Comparison of ENCODE assay signal across 24 cellular contexts in the genomic region with DNA sequence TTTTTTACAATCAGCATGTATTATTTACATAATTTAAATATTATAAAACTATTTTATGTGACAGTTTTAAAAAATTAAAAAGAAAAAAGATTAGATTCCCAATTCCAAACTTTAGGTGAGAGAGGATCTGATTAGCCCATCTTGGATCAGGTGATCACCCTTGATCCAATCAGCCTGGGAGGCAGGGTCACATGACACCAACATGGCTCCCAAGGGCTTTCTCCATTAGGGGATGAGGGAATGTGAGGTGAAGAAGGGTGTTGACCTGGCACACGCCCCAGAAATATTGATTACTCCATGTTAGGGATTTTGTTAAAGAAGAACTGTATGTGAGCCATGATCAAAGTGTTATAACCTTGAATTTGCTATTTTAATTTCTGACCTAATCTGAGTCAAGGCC.
DNase-seq lines count a peak whose midpoint lies in the region; ATAC-seq, FAIRE-seq and TF ChIP-seq lines count a peak whose summit lies in the region.
"Had no signal": no experiment of that assay in that cellular context is flagged by ENCODE, and none has a peak within 500 bp of the region (broad histone marks: within the 10 kb centered on the region; RNA-seq: fewer than 3 reads in every experiment).

No MANE protein-coding gene starts in this region.

- H3K4me1 ChIP-seq in HCT116 (ENCODE audit: control insufficient read depth in 1 of 2, insufficient read depth in 2 of 2, low read length in 2 of 2) (no peaks in the 10 kb centered on the region), PC-3 (ENCODE audit: insufficient read depth, low read length) (no peaks in the 10 kb centered on the region), K562 (replicated peaks in 1 of 2; ENCODE audit: control insufficient read depth in 2 of 2, insufficient read depth in 2 of 2, low read length in 2 of 2) (peaks cover 0 to 10% of the 10 kb centered on the region in 2 experiments; a peak in 3 of 5 replicates)

- 15% methylated on average over 1 of the region's 1 CpG for WGBS in K562 (ENCODE audit: insufficient coverage, low coverage, missing lambda C conversion rate)

- DNase-seq in HCT116 (ENCODE audit: low read depth, low spot score): no peak
- no peak for DNase-seq in PC-3
- DNase-seq in K562 (ENCODE audit: extremely low read depth in 1 of 4, low spot score in 3 of 4): peak in 3 of 4 experiments; percentile 63 to 70 (median 65)
- DNase-seq in NCI-H2029 (lab: John Stamatoyannopoulos, UW): no peak
- no peak for DNase-seq in stimulated activated CD4-positive, alpha-beta T cell treated with anti-CD3 and anti-CD28 coated beads, Interleukin-2, amount 100 ng/mL, for 24 hours
- DNase-seq in hypothalamus (lab: John Stamatoyannopoulos, UW): no peak
- DNase-seq: Calu3; CD8-positive, alpha-beta memory T cell; DMS79 treated with DMSO at 0.1 percent for 48 hours; GF-D8; HFFc6; MV-4-11; NCI-H1105 treated with DMSO at 0.1 percent for 48 hours; NCI-H146; NCI-H1930; NCI-H226; NCI-H510A treated with DMSO at 0.1 percent for 48 hours; Right ventricle myocardium superior; RPMI8226; SW 1271; T-helper 17 cell; T1000 had no signal

- BruUV-seq in HCT116 (replicated peaks; lab: Mats Ljungman, UMichigan) (no TSS peak), PC-3 (replicated peaks; lab: Mats Ljungman, UMichigan) (no TSS peak), K562 (replicated peaks; lab: Mats Ljungman, UMichigan) (no TSS peak)

- H3K9me3 ChIP-seq in HCT116 (ENCODE audit: control insufficient read depth in 1 of 2, insufficient read depth in 1 of 2, low read depth in 1 of 2, low read length in 2 of 2) (no peaks in the 10 kb centered on the region), PC-3 (ENCODE audit: low read length) (no peaks in the 10 kb centered on the region), K562 (replicated peaks; ENCODE audit: control insufficient read depth, insufficient read depth, low read depth, low read length) (no peaks in the 10 kb centered on the region)

- CTCF ChIA-PET in HCT116 (lab: Charles Lee) (no interaction called here), PC-3 (lab: Charles Lee) (no interaction called here), K562 (lab: Yijun Ruan, JAX; ENCODE audit: low intra/inter-chr PET ratio) (no interaction called here)

- in situ Hi-C loops in K562 (cut with MboI): no loop called here

- RAD21 ChIA-PET in HCT116 (lab: Charles Lee; ENCODE audit: low non-redundant PET in 1 of 2, low total read pairs in 2 of 2, uncharacterized antibody in 2 of 2, unreplicated experiment in 2 of 2): no interaction called here

- H3K27ac ChIP-seq in HCT116 (ENCODE audit: low read depth, low read length) (no peak overlapping the region), PC-3 (ENCODE audit: low read length) (no peak overlapping the region), K562 (ENCODE audit: extremely low read depth, low read depth, low read length) (no peak overlapping the region)

- TF ChIP-seq RAD21 in HCT116 (IDR thresholded peaks at IDR 0.05; ENCODE audit: low read depth): no peak
- no peak for TF ChIP-seq RAD21 in Ishikawa (IDR thresholded peaks at IDR 0.05; ENCODE audit: low read depth)
- TF ChIP-seq RAD21 in K562 (CRISPR knock-in tag; conservative IDR thresholded peaks at IDR 0.05 in 1 of 2, IDR thresholded peaks at IDR 0.05 in 1 of 2): no peak

- peak; percentile 62; the same call in 1 of the 2 replicates for ATAC-seq in HCT116
- no peak for ATAC-seq in PC-3
- ATAC-seq in K562: peak; percentile 74
- ATAC-seq: T-helper 17 cell had no signal

- H3K9ac ChIP-seq in HCT116 (ENCODE audit: low read length) (no peak overlapping the region), PC-3 (ENCODE audit: low read length) (no peak overlapping the region), K562 (ENCODE audit: insufficient read depth in 1 of 2, low read depth in 2 of 2, low read length in 2 of 2) (no peak overlapping the region)

- H3K79me2 ChIP-seq in HCT116 (ENCODE audit: insufficient read depth, low read length): no peaks in the 10 kb centered on the region
- no peaks in the 10 kb centered on the region for H3K79me2 ChIP-seq in PC-3 (ENCODE audit: low read length)
- no peaks in the 10 kb centered on the region for H3K79me2 ChIP-seq in K562 (ENCODE audit: control insufficient read depth, insufficient read depth, low read length)

- no peaks in the 10 kb centered on the region for H3K9me1 ChIP-seq in K562 (ENCODE audit: control insufficient read depth, insufficient read depth, low read length)

- no peaks in the 10 kb centered on the region for H3K36me3 ChIP-seq in HCT116 (ENCODE audit: control insufficient read depth in 1 of 2, insufficient read depth in 2 of 2, low read length in 2 of 2)
- H3K36me3 ChIP-seq in PC-3 (ENCODE audit: low read depth, low read length): no peaks in the 10 kb centered on the region
- H3K36me3 ChIP-seq in K562 (ENCODE audit: control insufficient read depth, insufficient read depth, low read length): no peaks in the 10 kb centered on the region; the same call in 2 of the 3 replicates

- TF ChIP-seq POLR2A in HCT116 (IDR thresholded peaks at IDR 0.05; ENCODE audit: borderline replicate concordance, extremely low read depth, insufficient read depth, insufficient read length) (no peak), K562 (conservative IDR thresholded peaks at IDR 0.05) (no peak)

- no peaks in the 10 kb centered on the region for H4K20me1 ChIP-seq in HCT116 (ENCODE audit: insufficient read depth)
- H4K20me1 ChIP-seq in PC-3 (ENCODE audit: low read length): no peaks in the 10 kb centered on the region
- H4K20me1 ChIP-seq in K562 (replicated peaks; ENCODE audit: control insufficient read depth, insufficient read depth, low read length): no peaks in the 10 kb centered on the region

- FAIRE-seq in K562 (lab: Jason Lieb, UNC): peak; percentile 42
- FAIRE-seq: H54 had no signal

- TF ChIP-seq EP300 in Ishikawa (IDR thresholded peaks at IDR 0.05; ENCODE audit: borderline replicate concordance): no peak
- no peak for TF ChIP-seq EP300 in K562 (IDR thresholded peaks at IDR 0.05; ENCODE audit: low read length)

- H3K4me3 ChIP-seq in HCT116 (replicated peaks in 1 of 2; ENCODE audit: low read depth in 1 of 2, low read length in 2 of 2) (no peak overlapping the region), PC-3 (ENCODE audit: low read length) (no peak overlapping the region), K562 (no peak overlapping the region)

- H3F3A ChIP-seq in PC-3 (ENCODE audit: low read length, unreplicated experiment): no peaks in the 10 kb centered on the region

- H3K27me3 ChIP-seq in HCT116 (ENCODE audit: insufficient read depth, low read length): no peaks in the 10 kb centered on the region
- H3K27me3 ChIP-seq in PC-3 (ENCODE audit: low read length): no peaks in the 10 kb centered on the region
- H3K27me3 ChIP-seq in K562 (ENCODE audit: control insufficient read depth in 2 of 2, insufficient read depth in 2 of 2, low read length in 2 of 2): no peaks in the 10 kb centered on the region

- no peak overlapping the region for H2AFZ ChIP-seq in HCT116 (ENCODE audit: low read depth, low read length, poor library complexity, severe bottlenecking)
- peak overlapping the region; percentile 36; the same call in 1 of the 2 replicates for H2AFZ ChIP-seq in PC-3 (ENCODE audit: low read length)
- H2AFZ ChIP-seq in K562 (ENCODE audit: low read depth, low read length): peak overlapping the region; percentile 41; the same call in 1 of the 2 replicates

- H3K4me2 ChIP-seq in HCT116 (ENCODE audit: low read length) (no peak overlapping the region), PC-3 (ENCODE audit: low read length) (no peak overlapping the region), K562 (ENCODE audit: insufficient read depth, low read length) (no peak overlapping the region)

- TF ChIP-seq CTCF in HCT116 (IDR thresholded peaks at IDR 0.05 in 2 of 3, conservative IDR thresholded peaks at IDR 0.05 in 1 of 3; ENCODE audit: borderline replicate concordance in 1 of 3, insufficient read depth in 1 of 3, low read depth in 2 of 3, low read length in 2 of 3): no peak
- TF ChIP-seq CTCF in PC-3 (conservative IDR thresholded peaks at IDR 0.05; ENCODE audit: low read depth, low read length): no peak
- TF ChIP-seq CTCF in K562 (IDR thresholded peaks at IDR 0.05 in 2 of 3, conservative IDR thresholded peaks at IDR 0.05 in 1 of 3; ENCODE audit: insufficient read depth in 2 of 3, low read depth in 1 of 3, low read length in 3 of 3): no peak

- no peaks in the 10 kb centered on the region for H3K9me2 ChIP-seq in HCT116 (ENCODE audit: insufficient read depth)
- H3K9me2 ChIP-seq in PC-3 (replicated peaks; ENCODE audit: low read length): no peaks in the 10 kb centered on the region

- POLR2A ChIA-PET in HCT116 (lab: Charles Lee): no interaction called here
- POLR2A ChIA-PET in PC-3 (lab: Charles Lee; ENCODE audit: unreplicated experiment): no interaction called here
- POLR2A ChIA-PET in K562 (lab: Yijun Ruan, JAX): no interaction called here

- intact Hi-C loops in HCT116 (cut with micrococcal nuclease): no loop called here
- intact Hi-C loops in PC-3 (cut with micrococcal nuclease): no loop called here
- intact Hi-C loops in K562 (cut with micrococcal nuclease): no loop called here

TF ChIP-seq in Ishikawa, 13 proteins besides CTCF, POLR2A, EP300 and RAD21 (continues in another document):
- TF ChIP-seq, protein P1, sequence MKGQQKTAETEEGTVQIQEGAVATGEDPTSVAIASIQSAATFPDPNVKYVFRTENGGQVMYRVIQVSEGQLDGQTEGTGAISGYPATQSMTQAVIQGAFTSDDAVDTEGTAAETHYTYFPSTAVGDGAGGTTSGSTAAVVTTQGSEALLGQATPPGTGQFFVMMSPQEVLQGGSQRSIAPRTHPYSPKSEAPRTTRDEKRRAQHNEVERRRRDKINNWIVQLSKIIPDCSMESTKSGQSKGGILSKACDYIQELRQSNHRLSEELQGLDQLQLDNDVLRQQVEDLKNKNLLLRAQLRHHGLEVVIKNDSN (IDR thresholded peaks at IDR 0.05): peak; percentile 63
- TF ChIP-seq CEBPB (IDR thresholded peaks at IDR 0.05) (no peak), TAF1 (IDR thresholded peaks at IDR 0.05; ENCODE audit: low read depth) (no peak), CREB1 (IDR thresholded peaks at IDR 0.05; ENCODE audit: low read depth) (no peak), EGR1 (IDR thresholded peaks at IDR 0.05) (no peak)

TF ChIP-seq in K562, 482 proteins besides CTCF, POLR2A, EP300 and RAD21 (continues in another document):
- TF ChIP-seq NFYB (IDR thresholded peaks at IDR 0.05; ENCODE audit: extremely low read depth, insufficient read length) (peak; percentile 78), EHMT2 (IDR thresholded peaks at IDR 0.05) (peak; percentile 43; the same call in 1 of the 2 replicates), THRAP3 (IDR thresholded peaks at IDR 0.05; ENCODE audit: borderline replicate concordance) (no peak)
- TF ChIP-seq, protein P2, sequence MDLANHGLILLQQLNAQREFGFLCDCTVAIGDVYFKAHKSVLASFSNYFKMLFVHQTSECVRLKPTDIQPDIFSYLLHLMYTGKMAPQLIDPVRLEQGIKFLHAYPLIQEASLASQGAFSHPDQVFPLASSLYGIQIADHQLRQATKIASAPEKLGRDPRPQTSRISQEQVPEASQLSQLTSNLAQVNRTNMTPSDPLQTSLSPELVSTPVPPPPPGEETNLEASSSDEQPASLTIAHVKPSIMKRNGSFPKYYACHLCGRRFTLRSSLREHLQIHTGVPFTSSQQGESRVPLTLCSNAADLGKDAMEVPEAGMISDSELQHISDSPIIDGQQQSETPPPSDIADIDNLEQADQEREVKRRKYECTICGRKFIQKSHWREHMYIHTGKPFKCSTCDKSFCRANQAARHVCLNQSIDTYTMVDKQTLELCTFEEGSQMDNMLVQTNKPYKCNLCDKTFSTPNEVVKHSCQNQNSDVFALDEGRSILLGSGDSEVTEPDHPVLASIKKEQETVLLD (IDR thresholded peaks at IDR 0.05): no peak

Comparison
In these comparisons a context has a peak if more than half of its experiments do, and no peak if none do; other contexts are left out.
1. DNase-seq: peak in K562 (3 of 4); none in HCT116 (single experiment), PC-3 (single experiment), NCI-H2029 (single experiment), stimulated activated CD4-positive, alpha-beta T cell treated with anti-CD3 and anti-CD28 coated beads, Interleukin-2, amount 100 ng/mL, for 24 hours (0 of 2) and hypothalamus (0 of 51).
2. Of the 22 proteins assayed by ChIP-seq in both K562 and HCT116: peak only in K562: none; only in HCT116: none; in both: YY1; in neither: 20; mixed calls (peak in some experiments, not most) for 1.